In genomic region chr11:705646-706438, GRCh38 we compare ENCODE assay signal across 1 cellular context.
TF ChIP-seq lines count a peak whose summit lies in the region.

Gene EPS8L2, plus strand, starts transcription at chr11:706231. Its CDS starts 3,177 bp downstream, at chr11:709408.

TF ChIP-seq in HepG2, 621 proteins besides CTCF, POLR2A, EP300 and RAD21 (continued from another document and continues in another):
- TF ChIP-seq ZNF776 (CRISPR knock-in tag; IDR thresholded peaks at IDR 0.05) (no peak), RFXANK (CRISPR knock-in tag; IDR thresholded peaks at IDR 0.05) (no peak), PBX3 (CRISPR knock-in tag; IDR thresholded peaks at IDR 0.05; ENCODE audit: borderline replicate concordance) (no peak), ZNF260 (CRISPR knock-in tag; IDR thresholded peaks at IDR 0.05; ENCODE audit: borderline replicate concordance, low read depth) (no peak), SP2 (CRISPR knock-in tag; IDR thresholded peaks at IDR 0.05) (no peak), SETDB1 (CRISPR knock-in tag; IDR thresholded peaks at IDR 0.05; ENCODE audit: borderline replicate concordance) (no peak), ZNF180 (CRISPR knock-in tag; IDR thresholded peaks at IDR 0.05; ENCODE audit: borderline replicate concordance, low read depth) (no peak), ATAD3A (CRISPR knock-in tag; IDR thresholded peaks at IDR 0.05) (no peak), HNF1B (CRISPR knock-in tag; IDR thresholded peaks at IDR 0.05) (no peak), ZSCAN31 (CRISPR knock-in tag; IDR thresholded peaks at IDR 0.05; ENCODE audit: low read depth) (0 out of 2 replicates have a peak, but pooled peaks have one; percentile 7), PHF5A (CRISPR knock-in tag; IDR thresholded peaks at IDR 0.05; ENCODE audit: low read depth, unreplicated experiment) (no peak), ZNF256 (CRISPR knock-in tag; conservative IDR thresholded peaks at IDR 0.05) (no peak), FOXA3 (CRISPR knock-in tag; IDR thresholded peaks at IDR 0.05) (no peak; the same call in 1 of the 2 replicates), HNF1A (IDR thresholded peaks at IDR 0.05; ENCODE audit: low read depth) (no peak), HNF1A (CRISPR knock-in tag; IDR thresholded peaks at IDR 0.05; ENCODE audit: borderline replicate concordance) (no peak), RXRB (CRISPR knock-in tag; IDR thresholded peaks at IDR 0.05; ENCODE audit: borderline replicate concordance) (no peak), ZNF143 (CRISPR knock-in tag; IDR thresholded peaks at IDR 0.05) (no peak), SNAPC2 (CRISPR knock-in tag; IDR thresholded peaks at IDR 0.05) (0 out of 2 replicates have a peak, but pooled peaks have one; percentile 2), ZNF383 (CRISPR knock-in tag; IDR thresholded peaks at IDR 0.05; ENCODE audit: borderline replicate concordance) (no peak), ZHX2 (IDR thresholded peaks at IDR 0.05; ENCODE audit: low read depth) (no peak), ZHX2 (CRISPR knock-in tag; IDR thresholded peaks at IDR 0.05; ENCODE audit: borderline replicate concordance) (no peak), NFYC (CRISPR knock-in tag; IDR thresholded peaks at IDR 0.05) (no peak), MED1 (CRISPR knock-in tag; IDR thresholded peaks at IDR 0.05) (peak; percentile 27; the same call in 1 of the 2 replicates), REXO4 (CRISPR knock-in tag; IDR thresholded peaks at IDR 0.05; ENCODE audit: borderline replicate concordance) (no peak), ZNF468 (CRISPR knock-in tag; IDR thresholded peaks at IDR 0.05) (no peak; the same call in 1 of the 2 replicates), PRPF4 (IDR thresholded peaks at IDR 0.05; ENCODE audit: low read depth, low read length, poor library complexity, severe bottlenecking) (no peak)
- TF ChIP-seq, protein P1, sequence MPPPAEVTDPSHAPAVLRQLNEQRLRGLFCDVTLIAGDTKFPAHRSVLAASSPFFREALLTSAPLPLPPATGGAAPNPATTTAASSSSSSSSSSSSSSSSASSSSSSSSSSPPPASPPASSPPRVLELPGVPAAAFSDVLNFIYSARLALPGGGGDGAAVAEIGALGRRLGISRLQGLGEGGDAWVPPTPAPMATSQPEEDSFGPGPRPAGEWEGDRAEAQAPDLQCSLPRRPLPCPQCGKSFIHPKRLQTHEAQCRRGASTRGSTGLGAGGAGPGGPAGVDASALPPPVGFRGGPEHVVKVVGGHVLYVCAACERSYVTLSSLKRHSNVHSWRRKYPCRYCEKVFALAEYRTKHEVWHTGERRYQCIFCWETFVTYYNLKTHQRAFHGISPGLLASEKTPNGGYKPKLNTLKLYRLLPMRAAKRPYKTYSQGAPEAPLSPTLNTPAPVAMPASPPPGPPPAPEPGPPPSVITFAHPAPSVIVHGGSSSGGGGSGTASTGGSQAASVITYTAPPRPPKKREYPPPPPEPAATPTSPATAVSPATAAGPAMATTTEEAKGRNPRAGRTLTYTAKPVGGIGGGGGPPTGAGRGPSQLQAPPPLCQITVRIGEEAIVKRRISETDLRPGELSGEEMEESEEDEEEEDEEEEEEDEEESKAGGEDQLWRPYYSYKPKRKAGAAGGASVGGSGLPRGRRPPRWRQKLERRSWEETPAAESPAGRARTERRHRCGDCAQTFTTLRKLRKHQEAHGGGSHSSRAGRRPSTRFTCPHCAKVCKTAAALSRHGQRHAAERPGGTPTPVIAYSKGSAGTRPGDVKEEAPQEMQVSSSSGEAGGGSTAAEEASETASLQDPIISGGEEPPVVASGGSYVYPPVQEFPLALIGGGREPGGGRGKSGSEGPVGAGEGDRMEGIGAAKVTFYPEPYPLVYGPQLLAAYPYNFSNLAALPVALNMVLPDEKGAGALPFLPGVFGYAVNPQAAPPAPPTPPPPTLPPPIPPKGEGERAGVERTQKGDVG (CRISPR knock-in tag; IDR thresholded peaks at IDR 0.05; ENCODE audit: borderline replicate concordance) = no peak
- TF ChIP-seq, protein P2, sequence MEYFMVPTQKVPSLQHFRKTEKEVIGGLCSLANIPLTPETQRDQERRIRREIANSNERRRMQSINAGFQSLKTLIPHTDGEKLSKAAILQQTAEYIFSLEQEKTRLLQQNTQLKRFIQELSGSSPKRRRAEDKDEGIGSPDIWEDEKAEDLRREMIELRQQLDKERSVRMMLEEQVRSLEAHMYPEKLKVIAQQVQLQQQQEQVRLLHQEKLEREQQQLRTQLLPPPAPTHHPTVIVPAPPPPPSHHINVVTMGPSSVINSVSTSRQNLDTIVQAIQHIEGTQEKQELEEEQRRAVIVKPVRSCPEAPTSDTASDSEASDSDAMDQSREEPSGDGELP (IDR thresholded peaks at IDR 0.05; ENCODE audit: borderline replicate concordance, low read depth) = no peak
- TF ChIP-seq, protein P3, sequence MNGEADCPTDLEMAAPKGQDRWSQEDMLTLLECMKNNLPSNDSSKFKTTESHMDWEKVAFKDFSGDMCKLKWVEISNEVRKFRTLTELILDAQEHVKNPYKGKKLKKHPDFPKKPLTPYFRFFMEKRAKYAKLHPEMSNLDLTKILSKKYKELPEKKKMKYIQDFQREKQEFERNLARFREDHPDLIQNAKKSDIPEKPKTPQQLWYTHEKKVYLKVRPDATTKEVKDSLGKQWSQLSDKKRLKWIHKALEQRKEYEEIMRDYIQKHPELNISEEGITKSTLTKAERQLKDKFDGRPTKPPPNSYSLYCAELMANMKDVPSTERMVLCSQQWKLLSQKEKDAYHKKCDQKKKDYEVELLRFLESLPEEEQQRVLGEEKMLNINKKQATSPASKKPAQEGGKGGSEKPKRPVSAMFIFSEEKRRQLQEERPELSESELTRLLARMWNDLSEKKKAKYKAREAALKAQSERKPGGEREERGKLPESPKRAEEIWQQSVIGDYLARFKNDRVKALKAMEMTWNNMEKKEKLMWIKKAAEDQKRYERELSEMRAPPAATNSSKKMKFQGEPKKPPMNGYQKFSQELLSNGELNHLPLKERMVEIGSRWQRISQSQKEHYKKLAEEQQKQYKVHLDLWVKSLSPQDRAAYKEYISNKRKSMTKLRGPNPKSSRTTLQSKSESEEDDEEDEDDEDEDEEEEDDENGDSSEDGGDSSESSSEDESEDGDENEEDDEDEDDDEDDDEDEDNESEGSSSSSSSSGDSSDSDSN (CRISPR knock-in tag; IDR thresholded peaks at IDR 0.05) = no peak; the same call in 1 of the 2 replicates
- TF ChIP-seq, protein P4, sequence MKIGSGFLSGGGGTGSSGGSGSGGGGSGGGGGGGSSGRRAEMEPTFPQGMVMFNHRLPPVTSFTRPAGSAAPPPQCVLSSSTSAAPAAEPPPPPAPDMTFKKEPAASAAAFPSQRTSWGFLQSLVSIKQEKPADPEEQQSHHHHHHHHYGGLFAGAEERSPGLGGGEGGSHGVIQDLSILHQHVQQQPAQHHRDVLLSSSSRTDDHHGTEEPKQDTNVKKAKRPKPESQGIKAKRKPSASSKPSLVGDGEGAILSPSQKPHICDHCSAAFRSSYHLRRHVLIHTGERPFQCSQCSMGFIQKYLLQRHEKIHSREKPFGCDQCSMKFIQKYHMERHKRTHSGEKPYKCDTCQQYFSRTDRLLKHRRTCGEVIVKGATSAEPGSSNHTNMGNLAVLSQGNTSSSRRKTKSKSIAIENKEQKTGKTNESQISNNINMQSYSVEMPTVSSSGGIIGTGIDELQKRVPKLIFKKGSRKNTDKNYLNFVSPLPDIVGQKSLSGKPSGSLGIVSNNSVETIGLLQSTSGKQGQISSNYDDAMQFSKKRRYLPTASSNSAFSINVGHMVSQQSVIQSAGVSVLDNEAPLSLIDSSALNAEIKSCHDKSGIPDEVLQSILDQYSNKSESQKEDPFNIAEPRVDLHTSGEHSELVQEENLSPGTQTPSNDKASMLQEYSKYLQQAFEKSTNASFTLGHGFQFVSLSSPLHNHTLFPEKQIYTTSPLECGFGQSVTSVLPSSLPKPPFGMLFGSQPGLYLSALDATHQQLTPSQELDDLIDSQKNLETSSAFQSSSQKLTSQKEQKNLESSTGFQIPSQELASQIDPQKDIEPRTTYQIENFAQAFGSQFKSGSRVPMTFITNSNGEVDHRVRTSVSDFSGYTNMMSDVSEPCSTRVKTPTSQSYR (CRISPR knock-in tag; IDR thresholded peaks at IDR 0.05; ENCODE audit: borderline replicate concordance) = no peak
- TF ChIP-seq, protein P5, sequence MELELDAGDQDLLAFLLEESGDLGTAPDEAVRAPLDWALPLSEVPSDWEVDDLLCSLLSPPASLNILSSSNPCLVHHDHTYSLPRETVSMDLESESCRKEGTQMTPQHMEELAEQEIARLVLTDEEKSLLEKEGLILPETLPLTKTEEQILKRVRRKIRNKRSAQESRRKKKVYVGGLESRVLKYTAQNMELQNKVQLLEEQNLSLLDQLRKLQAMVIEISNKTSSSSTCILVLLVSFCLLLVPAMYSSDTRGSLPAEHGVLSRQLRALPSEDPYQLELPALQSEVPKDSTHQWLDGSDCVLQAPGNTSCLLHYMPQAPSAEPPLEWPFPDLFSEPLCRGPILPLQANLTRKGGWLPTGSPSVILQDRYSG (CRISPR knock-in tag; IDR thresholded peaks at IDR 0.05) = 0 out of 2 replicates have a peak, but pooled peaks have one; percentile 30
